14 cellular contexts compared by ENCODE assay signal in genomic region chr1:184507604-184508289, GRCh38.
A peak's percentile ranks its signal among the peaks of the same experiment; 100 is the strongest.
DNase-seq lines count a peak whose midpoint lies in the region; ATAC-seq, FAIRE-seq and TF ChIP-seq lines count a peak whose summit lies in the region.
"Had no signal": no experiment of that assay in that cellular context is flagged by ENCODE, and none has a peak within 500 bp of the region (broad histone marks: within the 10 kb centered on the region; RNA-seq: fewer than 3 reads in every experiment).

No MANE protein-coding gene starts in this region.

- no peak overlapping the region for H3K4me3 ChIP-seq in cardiac fibroblast (replicated peaks in 1 of 2; ENCODE audit: low read depth in 2 of 2, low read length in 2 of 2)
- no peak overlapping the region for H3K4me3 ChIP-seq in small intestine (ENCODE audit: low read depth in 1 of 2, low read length in 2 of 2)
- no peak overlapping the region for H3K4me3 ChIP-seq in endodermal cell (ENCODE audit: low read length)
- H3K4me3 ChIP-seq: BLaER1, breast epithelium, SJCRH30, tibial nerve had no signal

- H3K9me3 ChIP-seq in small intestine (ENCODE audit: control insufficient read depth, low read depth) (no peaks in the 10 kb centered on the region), endodermal cell (ENCODE audit: control insufficient read depth, low read length) (no peaks in the 10 kb centered on the region)
- no peaks in the 10 kb centered on the region for H3K9me3 ChIP-seq in CD4-positive, alpha-beta T cell (ENCODE audit: control insufficient read depth, low read length)
- H3K9me3 ChIP-seq: BLaER1, breast epithelium, SJCRH30, tibial nerve had no signal

- intact Hi-C loops in CD4-positive, alpha-beta T cell (cut with DNase I, micrococcal nuclease): no loop called here

- no peaks in the 10 kb centered on the region for H3K36me3 Mint-ChIP-seq in endodermal cell (ENCODE audit: low read depth)
- no peaks in the 10 kb centered on the region for H3K36me3 Mint-ChIP-seq in CD4-positive, alpha-beta T cell (ENCODE audit: low read depth)

- H3K27me3 ChIP-seq in small intestine (ENCODE audit: control insufficient read depth in 2 of 2, insufficient read depth in 2 of 2, low read length in 2 of 2): no peaks in the 10 kb centered on the region
- H3K27me3 ChIP-seq in endodermal cell (ENCODE audit: control insufficient read depth, insufficient read depth, low read length, poor library complexity, severe bottlenecking): no peaks in the 10 kb centered on the region
- H3K27me3 ChIP-seq in CD4-positive, alpha-beta T cell (ENCODE audit: control insufficient read depth, insufficient read depth, low read length): no peaks in the 10 kb centered on the region
- H3K27me3 ChIP-seq: BLaER1, breast epithelium, SJCRH30, tibial nerve had no signal

- FAIRE-seq in islet of Langerhans (lab: Jason Lieb, UNC) (peak; percentile 33), small intestine (lab: Jason Lieb, UNC) (no peak), H54 (lab: Jason Lieb, UNC) (no peak)

- WGBS in small intestine, 3 donors: 3 to 9% (median 9%) methylated on average over 1 of the region's 1 CpG
- WGBS in endodermal cell (ENCODE audit: insufficient coverage in 1 of 2, insufficient read length in 1 of 2), 2 experiments: 100% methylated on average over 1 of the region's 1 CpG; no CpG with 5 or more reads in 1 of the 2 experiments

- CTCF ChIA-PET in CD4-positive, alpha-beta T cell (lab: Charles Lee): no interaction called here

- POLR2A ChIA-PET in CD4-positive, alpha-beta T cell (lab: Charles Lee): no interaction called here

- TF ChIP-seq CTCF in cardiac fibroblast (IDR thresholded peaks at IDR 0.05; ENCODE audit: low read depth, low read length) (no peak), endodermal cell (conservative IDR thresholded peaks at IDR 0.05) (no peak)
- no peak for TF ChIP-seq CTCF in CD4-positive, alpha-beta T cell (IDR thresholded peaks at IDR 0.05)

- peaks cover 0 to 5% of the 10 kb centered on the region in 2 donors for H3K36me3 ChIP-seq in small intestine (ENCODE audit: control insufficient read depth in 2 of 2, insufficient read depth in 2 of 2, low read length in 2 of 2)
- peaks cover 6% of the 10 kb centered on the region for H3K36me3 ChIP-seq in endodermal cell (ENCODE audit: control insufficient read depth, insufficient read depth, low read length)
- H3K36me3 ChIP-seq: BLaER1, breast epithelium, SJCRH30 had no signal

- H3K4me3 Mint-ChIP-seq in endodermal cell: no peak overlapping the region
- no peak overlapping the region for H3K4me3 Mint-ChIP-seq in CD4-positive, alpha-beta T cell

- no peak overlapping the region for H3K27ac Mint-ChIP-seq in endodermal cell
- H3K27ac Mint-ChIP-seq in CD4-positive, alpha-beta T cell: no peak overlapping the region

- TF ChIP-seq POLR2A in H54 (IDR thresholded peaks at IDR 0.05; ENCODE audit: low read depth, low read length): no peak

- no peak overlapping the region for H3K9ac ChIP-seq in endodermal cell (ENCODE audit: extremely low read depth, low read length, poor library complexity, severe bottlenecking)
- H3K9ac ChIP-seq: BLaER1 had no signal

- H3K9me3 Mint-ChIP-seq in endodermal cell: no peaks in the 10 kb centered on the region
- H3K9me3 Mint-ChIP-seq in CD4-positive, alpha-beta T cell: no peaks in the 10 kb centered on the region

- H3K27ac ChIP-seq in small intestine (ENCODE audit: low read depth in 1 of 2, low read length in 1 of 2) (no peak overlapping the region), endodermal cell (ENCODE audit: low read depth, low read length) (no peak overlapping the region)
- H3K27ac ChIP-seq in CD4-positive, alpha-beta T cell (ENCODE audit: low read depth, low read length): no peak overlapping the region
- H3K27ac ChIP-seq: BLaER1, SJCRH30 had no signal

- peaks cover 3 to 12% of the 10 kb centered on the region in 2 donors for H3K4me1 ChIP-seq in small intestine (ENCODE audit: control insufficient read depth in 2 of 2, insufficient read depth in 1 of 2, low read depth in 1 of 2, low read length in 1 of 2)
- peaks cover 15% of the 10 kb centered on the region for H3K4me1 ChIP-seq in endodermal cell (ENCODE audit: control insufficient read depth, insufficient read depth, low read length)
- H3K4me1 ChIP-seq: BLaER1, SJCRH30 had no signal

- H3K4me1 Mint-ChIP-seq in endodermal cell: peaks cover 33% of the 10 kb centered on the region
- H3K4me1 Mint-ChIP-seq in CD4-positive, alpha-beta T cell (ENCODE audit: low read depth): no peaks in the 10 kb centered on the region

- H3K27me3 Mint-ChIP-seq in endodermal cell (ENCODE audit: insufficient read depth): no peaks in the 10 kb centered on the region
- H3K27me3 Mint-ChIP-seq in CD4-positive, alpha-beta T cell: no peaks in the 10 kb centered on the region

- DNase-seq in HT-29 (ENCODE audit: low spot score) (peak; percentile 29), cardiac fibroblast (ENCODE audit: low read depth in 2 of 2) (peak; percentile 33 to 61), small intestine (peak; percentile 63), endodermal cell (no peak), H54 (ENCODE audit: insufficient read length, low spot score) (no peak), CD1c-positive myeloid dendritic cell (ENCODE audit: extremely low spot score) (no peak)
- no peak for DNase-seq in CD4-positive, alpha-beta T cell
- DNase-seq: DMS79 treated with DMSO at 0.1 percent for 48 hours, mammary epithelial cell, SJCRH30 had no signal

- ATAC-seq in CD4-positive, alpha-beta T cell (ENCODE audit: poor library complexity): no peak

Comparison
In these comparisons a context has a peak if more than half of its experiments do, and no peak if none do; other contexts are left out.
1. DNase-seq: peak in HT-29 (single experiment), cardiac fibroblast (2 of 2) and small intestine (single experiment); none in endodermal cell (single experiment), H54 (single experiment), CD1c-positive myeloid dendritic cell (single experiment) and CD4-positive, alpha-beta T cell (0 of 10).